Comparison of ENCODE assay signal across 7 cellular contexts in genomic region chr1:234125283-234125682, GRCh38.
DNase-seq lines count a peak whose midpoint lies in the region; ATAC-seq, FAIRE-seq and TF ChIP-seq lines count a peak whose summit lies in the region.

No MANE protein-coding gene starts in this region.

- DNase-seq in GM13976 (ENCODE audit: low spot score) (peak; percentile 43), LoVo (ENCODE audit: low spot score) (peak; percentile 9), iPS DF 4.7 (ENCODE audit: extremely low read depth, low spot score) (peak; percentile 76), urothelium cell line (ENCODE audit: low spot score) (peak; percentile 46)

- peak; percentile 61 for FAIRE-seq in urothelium cell line (lab: Jason Lieb, UNC)

- no peak overlapping the region for H3K4me3 ChIP-seq in WI38 (ENCODE audit: low read depth, low read length)

- in situ Hi-C loops in GM13976 (cut with MboI; ENCODE audit: low sequenced_read_pairs, unreplicated experiment) = loop anchor here (25.0 kb wide), 1 partner anchor 962 kb away; no protein-coding TSS in a partner anchor

- no peak for TF ChIP-seq CTCF in GM13976 (IDR thresholded peaks at IDR 0.05; ENCODE audit: borderline replicate concordance, control extremely low read depth, extremely low read depth, insufficient read depth, missing control alignments)
- TF ChIP-seq CTCF in WI38 (IDR thresholded peaks at IDR 0.05; ENCODE audit: low read depth, low read length) = peak; percentile 58

- ATAC-seq in HG02840 (IDR thresholded peaks at IDR 0.05; ENCODE audit: low FRiP score, unreplicated experiment) (no peak), GM21526 (IDR thresholded peaks at IDR 0.05; ENCODE audit: low FRiP score, unreplicated experiment) (no peak)

Comparison
In these comparisons a context has a peak if more than half of its experiments do, and no peak if none do; other contexts are left out.
1. DNase-seq: peak in every context shown above with its lines; median percentile 76 in iPS DF 4.7; 46 in urothelium cell line; 43 in GM13976; 9 in LoVo.